In genomic region chr11:80388536-80388935, GRCh38 we compare ENCODE assay signal across 22 cellular contexts.
"Had no signal": no experiment of that assay in that cellular context is flagged by ENCODE, and none has a peak within 500 bp of the region (broad histone marks: within the 10 kb centered on the region; RNA-seq: fewer than 3 reads in every experiment).

No MANE protein-coding gene starts in this region.

- H3K27me3 ChIP-seq: gastroesophageal sphincter, neutrophil, right lobe of liver, tibial artery, upper lobe of right lung, vagina had no signal

- DNase-seq: effector memory CD8-positive, alpha-beta T cell; esophagus squamous epithelium; foreskin fibroblast; glutamatergic neuron; kidney; left cardiac atrium; left ventricle myocardium inferior; lower lobe of right lung; midbrain; psoas muscle; retina; right lobe of liver; stimulated activated CD4-positive, alpha-beta T cell treated with anti-CD3 and anti-CD28 coated beads, Interleukin-4, amount 100 ng/mL, for 1 hour; stimulated activated CD8-positive, alpha-beta memory T cell treated with anti-CD3 and anti-CD28 coated beads, Interleukin-4, amount 100 ng/mL, for 48 hours; stimulated activated naive CD8-positive, alpha-beta T cell treated with anti-CD3 and anti-CD28 coated beads, Interleukin-15, Interleukin-2, amounts not matched to agents 100 U/mL and 50 U/mL, for 24 hours; tibial artery; upper lobe of right lung had no signal

- FAIRE-seq: kidney had no signal

- H3K4me1 ChIP-seq: esophagus squamous epithelium, gastroesophageal sphincter, left ventricle myocardium inferior, lower lobe of right lung, psoas muscle, right lobe of liver, tibial artery, upper lobe of right lung, vagina had no signal

- H3K4me3 ChIP-seq: esophagus squamous epithelium, gastroesophageal sphincter, left ventricle myocardium inferior, lower lobe of right lung, psoas muscle, right lobe of liver, tibial artery, upper lobe of right lung, vagina had no signal

- ATAC-seq: effector memory CD8-positive, alpha-beta T cell; gastroesophageal sphincter; left cardiac atrium; lower lobe of right lung; natural killer cell treated with Interleukin-12 subunit alpha and Interleukin-12 subunit beta and Interleukin-15 and Interleukin-18, amount 100 ng/mL, for 72 hours; psoas muscle; right lobe of liver; stimulated activated effector memory CD8-positive, alpha-beta T cell treated with anti-CD3 and anti-CD28 coated beads, Interleukin-12 subunit alpha, Interleukin-12 subunit beta, amount 100 ng/mL, for 72 hours; stimulated activated naive CD8-positive, alpha-beta T cell treated with anti-CD3 and anti-CD28 coated beads, Interleukin-15, Interleukin-2, amounts not matched to agents 100 U/mL and 50 U/mL, for 24 hours; upper lobe of right lung had no signal

- H3K36me3 ChIP-seq: esophagus squamous epithelium, gastroesophageal sphincter, left ventricle myocardium inferior, lower lobe of right lung, neutrophil, right lobe of liver, tibial artery, upper lobe of right lung, vagina had no signal

- H3K9me3 ChIP-seq: esophagus squamous epithelium, gastroesophageal sphincter, left ventricle myocardium inferior, lower lobe of right lung, neutrophil, psoas muscle, right lobe of liver, tibial artery, upper lobe of right lung, vagina had no signal

- H3K27ac ChIP-seq: esophagus squamous epithelium, gastroesophageal sphincter, left ventricle myocardium inferior, lower lobe of right lung, neutrophil, psoas muscle, right lobe of liver, tibial artery, upper lobe of right lung, vagina had no signal
